8 cellular contexts compared by ENCODE assay signal in genomic region chr22:39520874-39521857, GRCh38. TPM values are rescaled to one million over a fixed set of nuclear protein-coding genes. Genes with fewer than 3 reads are reported as not detected.
DNase-seq lines count a peak whose midpoint lies in the region; ATAC-seq, FAIRE-seq and TF ChIP-seq lines count a peak whose summit lies in the region.

No MANE protein-coding gene starts in this region.

- ATAC-seq in GM21529 (IDR thresholded peaks at IDR 0.05; ENCODE audit: unreplicated experiment) = peak; percentile 17

- H3K79me2 ChIP-seq in keratinocyte (ENCODE audit: control insufficient read depth, insufficient read depth, low read length) = peaks cover 26% of the 10 kb centered on the region

- H3K27ac ChIP-seq in keratinocyte (ENCODE audit: control insufficient read depth, insufficient read depth, low read length) = peak overlapping the region; percentile 97

- peak overlapping the region; percentile 99 for H3K9ac ChIP-seq in keratinocyte (ENCODE audit: control insufficient read depth, extremely low read depth, insufficient read depth, low read length)

- peak overlapping the region; percentile 79 to 93 (median 86) for H3K4me3 ChIP-seq in keratinocyte (ENCODE audit: control insufficient read depth in 2 of 3, extremely low read depth in 1 of 3, insufficient read depth in 2 of 3, low read depth in 1 of 3, low read length in 3 of 3)

- H3K4me1 ChIP-seq in keratinocyte (ENCODE audit: control insufficient read depth, extremely low read depth, insufficient read depth, low read length) = peaks cover 21% of the 10 kb centered on the region

- H3K9me3 ChIP-seq in keratinocyte (ENCODE audit: control insufficient read depth, low read depth, low read length) = no peaks in the 10 kb centered on the region

- peaks cover 43% of the 10 kb centered on the region for H4K20me1 ChIP-seq in keratinocyte (ENCODE audit: control insufficient read depth, extremely low read depth, insufficient read depth, low read length)

- H3K9me1 ChIP-seq in keratinocyte (ENCODE audit: control insufficient read depth, extremely low read depth, insufficient read depth, low read length) = peaks cover 2% of the 10 kb centered on the region

- H3K27me3 ChIP-seq in keratinocyte (ENCODE audit: control insufficient read depth, extremely low read depth, insufficient read depth, low read length) = no peaks in the 10 kb centered on the region

- peak; percentile 37 for DNase-seq in DMS114 treated with DMSO at 0.1 percent for 48 hours (lab: John Stamatoyannopoulos, UW; ENCODE audit: unreplicated experiment)
- DNase-seq in M059J (ENCODE audit: low read depth) = peak; percentile 53
- DNase-seq in activated CD4-positive, CD25-positive, alpha-beta regulatory T cell treated with anti-CD3 and anti-CD28 coated beads, Interleukin-2, amount 50 U/mL, for 16 hours (ENCODE audit: low read depth, low spot score) = peak; percentile 43
- DNase-seq in central memory CD4-positive, alpha-beta T cell = peak; percentile 52
- DNase-seq in keratinocyte (ENCODE audit: low read depth, low spot score) = peak; percentile 36
- peak in 3 of 4 experiments; percentile 54 to 73 (median 68) for DNase-seq in stimulated activated CD4-positive, alpha-beta T cell treated with anti-CD3 and anti-CD28 coated beads, Interleukin-1b, Interleukin-23, amount 100 ng/mL, for 24 hours (ENCODE audit: low read depth in 4 of 4, low spot score in 1 of 4)
- DNase-seq in NCI-H2107 treated with DMSO at 0.1 percent for 48 hours (lab: John Stamatoyannopoulos, UW; ENCODE audit: unreplicated experiment) = no peak

- H3K36me3 ChIP-seq in keratinocyte (ENCODE audit: control insufficient read depth in 2 of 2, extremely low read depth in 1 of 2, insufficient read depth in 2 of 2, low read length in 2 of 2) = peaks cover 18 to 34% of the 10 kb centered on the region in 2 experiments

- dilution Hi-C loops in keratinocyte (cut with MboI; ENCODE audit: extremely low pct_ligation_motif_present, low sequenced_read_pairs) = no loop called here

- no peak for FAIRE-seq in keratinocyte (lab: Jason Lieb, UNC)

- peak overlapping the region; percentile 96 for H3K4me2 ChIP-seq in keratinocyte (ENCODE audit: control insufficient read depth, extremely low read depth, insufficient read depth, low read depth, low read length)

- no peak for TF ChIP-seq CTCF in keratinocyte (optimal IDR thresholded peaks at IDR 0.05 in 1 of 3, IDR thresholded peaks at IDR 0.05 in 1 of 3, conservative IDR thresholded peaks at IDR 0.05 in 1 of 3; ENCODE audit: extremely low read depth in 1 of 3, insufficient read depth in 2 of 3, low read length in 3 of 3)

- no peak overlapping the region for H2AFZ ChIP-seq in keratinocyte (ENCODE audit: control insufficient read depth, low read length)

RNA-seq across cellular contexts. Expression of gene ATF4, which starts 0.8 kb away (rescaled TPM):
- total RNA-seq in M059J (2014; rRNA removed; shearing (Covaris generic)) = 144 and 168 TPM in 2 replicates
- 590 to 629 TPM (median 597 TPM) in 3 replicates for polyA plus RNA-seq in keratinocyte
- polyA plus RNA-seq in keratinocyte (2011; ENCODE audit: low read depth) = 405 TPM
- polyA plus RNA-seq in keratinocyte (2011; cell fraction: cytosol; rRNA removed) = 667 and 669 TPM in 2 replicates
- polyA plus RNA-seq in keratinocyte (2011; cell fraction: nucleus; rRNA removed) = 723 and 754 TPM in 2 replicates
- 334 and 628 TPM in 2 replicates for polyA plus RNA-seq in keratinocyte (2012; ENCODE audit: low replicate concordance)
- polyA minus RNA-seq in keratinocyte = 96.8 to 185 TPM (median 173 TPM) in 3 replicates
- polyA minus RNA-seq in keratinocyte (2011; cell fraction: cytosol; rRNA and poly(A)+ RNA removed) = 150 TPM
- 73.9 and 83.2 TPM in 2 replicates for polyA minus RNA-seq in keratinocyte (2011; cell fraction: nucleus; rRNA and poly(A)+ RNA removed)

RNA-seq across cellular contexts. Expression of gene RPS19BP1, which starts 11.4 kb away (rescaled TPM):
- total RNA-seq in M059J (2014; rRNA removed; shearing (Covaris generic)) = 60.0 and 77.0 TPM in 2 replicates
- 66.1 to 70.7 TPM (median 67.3 TPM) in 3 replicates for polyA plus RNA-seq in keratinocyte
- 91.2 TPM for polyA plus RNA-seq in keratinocyte (2011; ENCODE audit: low read depth)
- polyA plus RNA-seq in keratinocyte (2011; cell fraction: cytosol; rRNA removed) = 37.2 and 76.5 TPM in 2 replicates
- 25.9 and 26.1 TPM in 2 replicates for polyA plus RNA-seq in keratinocyte (2011; cell fraction: nucleus; rRNA removed)
- 52.4 and 75.3 TPM in 2 replicates for polyA plus RNA-seq in keratinocyte (2012; ENCODE audit: low replicate concordance)
- 8.6 to 9.8 TPM (median 8.7 TPM) in 3 replicates for polyA minus RNA-seq in keratinocyte
- 36.4 TPM for polyA minus RNA-seq in keratinocyte (2011; cell fraction: cytosol; rRNA and poly(A)+ RNA removed)
- polyA minus RNA-seq in keratinocyte (2011; cell fraction: nucleus; rRNA and poly(A)+ RNA removed) = 6.0 and 6.7 TPM in 2 replicates

RNA-seq across cellular contexts. Expression of gene MIEF1, which starts 19.1 kb away (rescaled TPM):
- total RNA-seq in M059J (2014; rRNA removed; shearing (Covaris generic)) = 11.9 and 17.8 TPM in 2 replicates
- 13.8 to 27.6 TPM (median 18.4 TPM) in 3 replicates for polyA plus RNA-seq in keratinocyte
- polyA plus RNA-seq in keratinocyte (2011; ENCODE audit: low read depth) = 6.3 TPM
- 22.8 and 24.0 TPM in 2 replicates for polyA plus RNA-seq in keratinocyte (2011; cell fraction: cytosol; rRNA removed)
- 23.9 and 24.4 TPM in 2 replicates for polyA plus RNA-seq in keratinocyte (2011; cell fraction: nucleus; rRNA removed)
- 13.7 and 26.1 TPM in 2 replicates for polyA plus RNA-seq in keratinocyte (2012; ENCODE audit: low replicate concordance)
- 22.7 to 51.9 TPM (median 30.8 TPM) in 3 replicates for polyA minus RNA-seq in keratinocyte
- polyA minus RNA-seq in keratinocyte (2011; cell fraction: cytosol; rRNA and poly(A)+ RNA removed) = 26.7 TPM
- 20.7 and 28.1 TPM in 2 replicates for polyA minus RNA-seq in keratinocyte (2011; cell fraction: nucleus; rRNA and poly(A)+ RNA removed)

RNA-seq across cellular contexts. Expression of gene CACNA1I, which starts 49.4 kb away (rescaled TPM):
- total RNA-seq in M059J (2014; rRNA removed; shearing (Covaris generic)) = 0.02 TPM in 2 replicates
- not detected in 3 replicates for polyA plus RNA-seq in keratinocyte
- not detected for polyA plus RNA-seq in keratinocyte (2011; ENCODE audit: low read depth)
- 0.01 TPM in 1 of 2 replicates, not detected in the other for polyA plus RNA-seq in keratinocyte (2011; cell fraction: cytosol; rRNA removed)
- polyA plus RNA-seq in keratinocyte (2011; cell fraction: nucleus; rRNA removed) = 0.01 TPM in 1 of 2 replicates, not detected in the other
- polyA plus RNA-seq in keratinocyte (2012; ENCODE audit: low replicate concordance) = not detected in 2 replicates
- 0.07 TPM in 1 of 3 replicates, not detected in the others for polyA minus RNA-seq in keratinocyte
- polyA minus RNA-seq in keratinocyte (2011; cell fraction: cytosol; rRNA and poly(A)+ RNA removed) = not detected
- not detected in 2 replicates for polyA minus RNA-seq in keratinocyte (2011; cell fraction: nucleus; rRNA and poly(A)+ RNA removed)
